In the genomic region with DNA sequence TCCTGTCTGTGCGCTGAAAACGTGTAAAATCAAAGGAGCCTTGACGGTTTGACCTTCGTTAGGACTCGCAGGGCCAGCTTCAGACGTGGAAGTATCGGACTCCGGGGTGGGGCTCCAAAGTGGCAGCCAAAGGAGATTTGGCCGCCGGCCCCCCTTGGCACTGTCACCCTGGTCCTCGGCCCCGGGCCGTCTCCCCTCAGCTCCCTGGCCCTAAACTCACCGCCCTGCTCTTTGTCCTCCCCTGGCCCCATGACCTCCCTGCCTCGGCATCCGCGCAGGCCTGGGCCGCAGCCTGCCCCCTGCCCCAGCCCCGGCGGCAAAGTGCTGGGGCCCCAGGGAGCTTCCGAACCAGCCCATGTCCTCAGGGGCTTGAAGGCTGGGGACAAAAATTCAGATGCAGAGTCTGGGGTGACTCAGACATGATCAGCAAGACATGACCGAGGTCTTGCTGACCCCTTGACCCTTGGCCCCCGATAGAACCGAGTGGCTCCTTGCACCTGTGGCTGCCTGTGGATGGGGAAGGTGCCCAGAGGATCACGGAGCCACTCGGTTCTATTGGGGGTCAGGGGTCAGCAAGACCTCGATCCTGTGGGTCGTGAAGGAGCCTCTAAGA, we compare ENCODE assay signal across 9 cellular contexts. TPM values are rescaled to one million over a fixed set of nuclear protein-coding genes. Genes with fewer than 3 reads are reported as not detected.
DNase-seq lines count a peak whose midpoint lies in the region; ATAC-seq, FAIRE-seq and TF ChIP-seq lines count a peak whose summit lies in the region.
"Had no signal": no experiment of that assay in that cellular context is flagged by ENCODE, and none has a peak within 500 bp of the region (broad histone marks: within the 10 kb centered on the region; RNA-seq: fewer than 3 reads in every experiment).

No MANE protein-coding gene starts in this region.

- H3K4me3 ChIP-seq in bronchial epithelial cell (ENCODE audit: low read depth, low read length) (peak overlapping the region; percentile 57), lung (no peak overlapping the region), upper lobe of right lung (peak overlapping the region; percentile 56)

- H3K36me3 ChIP-seq in bronchial epithelial cell (ENCODE audit: control insufficient read depth, insufficient read depth, low read length) (peaks cover 10% of the 10 kb centered on the region), lung (ENCODE audit: control insufficient read depth in 2 of 2, insufficient read depth in 2 of 2, low read length in 2 of 2) (no peaks in the 10 kb centered on the region), upper lobe of right lung (no peaks in the 10 kb centered on the region)

- intact Hi-C loops in upper lobe of right lung (cut with DNase I): no loop called here

- no peaks in the 10 kb centered on the region for H3K36me3 Mint-ChIP-seq in activated T-cell treated with anti-CD3 and anti-CD28 coated beads, Interleukin-2, amount 50 U/mL, for 4 hours (ENCODE audit: insufficient read depth)

- H3K27ac ChIP-seq in lung (ENCODE audit: low read depth in 1 of 2, low read length in 1 of 2) (peak overlapping the region; percentile 74 to 95), upper lobe of right lung (peak overlapping the region; percentile 77)

- no peak for FAIRE-seq in bronchial epithelial cell (lab: Jason Lieb, UNC)
- no peak for FAIRE-seq in urothelium cell line (lab: Jason Lieb, UNC)

- 44 to 51% methylated on average over 28 of the region's 28 CpGs for WGBS in lung, 2 donors

- H3K9me3 Mint-ChIP-seq in activated T-cell treated with anti-CD3 and anti-CD28 coated beads, Interleukin-2, amount 50 U/mL, for 4 hours: no peaks in the 10 kb centered on the region

- H3K9me3 ChIP-seq in lung (ENCODE audit: control insufficient read depth in 2 of 2, insufficient read depth in 1 of 2, low read length in 1 of 2) (no peaks in the 10 kb centered on the region), upper lobe of right lung (no peaks in the 10 kb centered on the region)

- H3K27me3 Mint-ChIP-seq in activated T-cell treated with anti-CD3 and anti-CD28 coated beads, Interleukin-2, amount 50 U/mL, for 4 hours (ENCODE audit: low read depth): peaks cover 2% of the 10 kb centered on the region

- peaks cover 0 to 10% of the 10 kb centered on the region in 2 donors for H3K4me1 ChIP-seq in lung (ENCODE audit: control insufficient read depth in 2 of 2, insufficient read depth in 2 of 2, low read length in 2 of 2)
- peaks cover 13% of the 10 kb centered on the region for H3K4me1 ChIP-seq in upper lobe of right lung

- no peak for DNase-seq in activated T-cell treated with anti-CD3 and anti-CD28 coated beads, Interleukin-2, amount 50 U/mL, for 4 hours
- DNase-seq in activated T-cell treated with anti-CD3 and anti-CD28 coated beads for 4 hours (no peak), bronchial epithelial cell (ENCODE audit: low read depth) (no peak), lung (ENCODE audit: low spot score) (no peak), upper lobe of right lung (no peak), NCI-H526 treated with DMSO at 0.1 percent for 48 hours (lab: John Stamatoyannopoulos, UW) (no peak), urothelium cell line (ENCODE audit: low spot score) (no peak)
- DNase-seq: DMS79 treated with DMSO at 0.1 percent for 48 hours had no signal

- H3K4me1 Mint-ChIP-seq in activated T-cell treated with anti-CD3 and anti-CD28 coated beads, Interleukin-2, amount 50 U/mL, for 4 hours (ENCODE audit: low read depth): peaks cover 10% of the 10 kb centered on the region

- H3K4me3 Mint-ChIP-seq in activated T-cell treated with anti-CD3 and anti-CD28 coated beads, Interleukin-2, amount 50 U/mL, for 4 hours: peak overlapping the region; percentile 74

- H3K27me3 ChIP-seq in bronchial epithelial cell (ENCODE audit: control insufficient read depth, insufficient read depth, low read length): no peaks in the 10 kb centered on the region
- no peaks in the 10 kb centered on the region for H3K27me3 ChIP-seq in lung (ENCODE audit: control insufficient read depth, insufficient read depth)
- H3K27me3 ChIP-seq in upper lobe of right lung: no peaks in the 10 kb centered on the region

- ATAC-seq in activated T-cell treated with anti-CD3 and anti-CD28 coated beads, Interleukin-2, amount 50 U/mL, for 4 hours: no peak
- ATAC-seq in lung (ENCODE audit: insufficient read depth, low FRiP score): no peak
- ATAC-seq in upper lobe of right lung: no peak
- ATAC-seq in HG02642 (IDR thresholded peaks at IDR 0.05; ENCODE audit: poor library complexity, unreplicated experiment): no peak

- TF ChIP-seq CTCF in bronchial epithelial cell (IDR thresholded peaks at IDR 0.05; ENCODE audit: insufficient read depth, low read length, severe bottlenecking) (no peak), lung (IDR thresholded peaks at IDR 0.05; ENCODE audit: control extremely low read depth, extremely low read depth) (no peak), upper lobe of right lung (IDR thresholded peaks at IDR 0.05) (no peak)

RNA-seq across cellular contexts. Expression of a gene that starts 6.9 kb away (rescaled TPM):
- total RNA-seq in activated T-cell treated with anti-CD3 and anti-CD28 coated beads, Interleukin-2, amount 50 U/mL, for 4 hours: 10 to 100 TPM; 57.7 to 59.2 (median 57.7) TPM
- total RNA-seq in bronchial epithelial cell (21.1 and 26.1 TPM in 2 replicates), lung (10 to 100 TPM; 23.2 to 39.3 TPM), upper lobe of right lung (31.0 TPM)
- polyA plus RNA-seq in lung: 10 to 100 TPM; 16.3 to 23.7 TPM

RNA-seq across cellular contexts. Expression of a gene that starts 8.6 kb away (rescaled TPM):
- 10 to 100 TPM; 15.1 to 17.4 (median 16.1) TPM for total RNA-seq in activated T-cell treated with anti-CD3 and anti-CD28 coated beads, Interleukin-2, amount 50 U/mL, for 4 hours
- 44.4 and 45.5 TPM in 2 replicates for total RNA-seq in bronchial epithelial cell
- 10 to 100 TPM; 53.5 to 79.4 TPM for total RNA-seq in lung
- 100 to 1,000 TPM in 1 of 2 donors, 10 to 100 TPM in 1; 47.9 to 153 TPM for polyA plus RNA-seq in lung
- 76.7 TPM for total RNA-seq in upper lobe of right lung

RNA-seq across cellular contexts. Expression of a gene that starts 8.8 kb away (rescaled TPM):
- total RNA-seq in activated T-cell treated with anti-CD3 and anti-CD28 coated beads, Interleukin-2, amount 50 U/mL, for 4 hours: 1 to 10 TPM in 2 of 3 donors, under 1 TPM in 1; 0.71 to 1.3 (median 1.1) TPM
- total RNA-seq in bronchial epithelial cell: 0.90 and 1.1 TPM in 2 replicates
- 1 to 10 TPM; 3.0 to 9.7 TPM for total RNA-seq in lung
- 1 to 10 TPM; 2.3 to 4.6 TPM for polyA plus RNA-seq in lung
- total RNA-seq in upper lobe of right lung: 5.9 TPM

RNA-seq across cellular contexts. Expression of a gene that starts 32.1 kb away (rescaled TPM):
- total RNA-seq in activated T-cell treated with anti-CD3 and anti-CD28 coated beads, Interleukin-2, amount 50 U/mL, for 4 hours: 1 to 10 TPM; 1.4 to 2.7 (median 1.7) TPM
- 0.26 and 0.38 TPM in 2 replicates for total RNA-seq in bronchial epithelial cell
- 10 to 100 TPM in 1 of 2 donors, 1 to 10 TPM in 1; 3.4 to 11.7 TPM for total RNA-seq in lung
- 1 to 10 TPM; 3.8 to 5.7 TPM for polyA plus RNA-seq in lung
- total RNA-seq in upper lobe of right lung: 3.2 TPM

RNA-seq across cellular contexts. Expression of a gene that starts 34.0 kb away (rescaled TPM):
- total RNA-seq in activated T-cell treated with anti-CD3 and anti-CD28 coated beads, Interleukin-2, amount 50 U/mL, for 4 hours: 100 to 1,000 TPM in 1 of 3 donors, 10 to 100 TPM in 2; 92.2 to 108 (median 95.0) TPM
- 150 and 199 TPM in 2 replicates for total RNA-seq in bronchial epithelial cell
- total RNA-seq in lung: 10 to 100 TPM; 20.5 to 73.5 TPM
- polyA plus RNA-seq in lung: 100 to 1,000 TPM in 1 of 2 donors, 10 to 100 TPM in 1; 65.8 to 133 TPM
- total RNA-seq in upper lobe of right lung: 55.5 TPM
